In the genomic region with DNA sequence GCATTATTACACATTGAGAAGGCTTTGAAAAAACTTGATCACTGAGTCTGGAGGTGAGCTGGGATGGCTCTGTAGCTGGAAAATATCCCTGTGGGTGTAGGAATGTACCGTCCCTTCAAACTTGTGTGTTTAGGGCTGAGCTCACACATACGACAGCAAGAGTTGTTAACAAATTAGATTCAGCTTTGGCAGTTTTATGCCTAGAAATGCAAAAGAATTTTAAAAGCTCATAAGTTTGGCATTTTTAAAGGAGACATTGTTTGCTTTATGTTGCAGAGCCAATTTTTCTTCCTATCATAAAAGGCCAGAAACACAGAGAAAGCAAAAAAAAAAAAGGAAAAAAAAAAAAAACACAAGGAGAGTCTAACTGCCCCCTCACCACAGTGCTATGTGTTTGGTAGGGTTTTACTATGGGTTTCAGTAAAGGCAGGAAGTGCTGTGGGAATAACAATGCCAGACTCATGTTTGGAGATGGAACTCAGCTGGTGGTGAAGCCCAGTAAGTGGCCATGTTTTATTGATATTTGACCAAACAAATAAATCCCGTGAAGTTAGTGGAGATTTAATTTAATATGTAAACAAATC, we compare ENCODE assay signal across 11 cellular contexts.
A peak's percentile ranks its signal among the peaks of the same experiment; 100 is the strongest.
DNase-seq lines count a peak whose midpoint lies in the region; ATAC-seq and TF ChIP-seq lines count a peak whose summit lies in the region.
"Had no signal": no experiment of that assay in that cellular context is flagged by ENCODE, and none has a peak within 500 bp of the region (broad histone marks: within the 10 kb centered on the region; RNA-seq: fewer than 3 reads in every experiment).

No MANE protein-coding gene starts in this region.

- H3K27ac Mint-ChIP-seq in chondrocyte (ENCODE audit: unreplicated experiment) (peak overlapping the region; percentile 85), neural progenitor cell (peak overlapping the region; percentile 84), osteocyte (ENCODE audit: unreplicated experiment) (no peak overlapping the region)

- H3K9me3 ChIP-seq in IMR-90 (ENCODE audit: control insufficient read depth, insufficient read depth, low read length) = no peaks in the 10 kb centered on the region
- no peaks in the 10 kb centered on the region for H3K9me3 ChIP-seq in neural progenitor cell (ENCODE audit: low read depth)

- H3K18ac ChIP-seq in IMR-90 (ENCODE audit: low read depth, low read length) = peak overlapping the region; percentile 27; the same call in 1 of the 2 replicates

- ATAC-seq in IMR-90 (ENCODE audit: low read depth) (peak; percentile 85), HG03432 (IDR thresholded peaks at IDR 0.05; ENCODE audit: unreplicated experiment) (no peak)
- ATAC-seq: right cardiac atrium had no signal

- no peaks in the 10 kb centered on the region for H3K79me2 ChIP-seq in neural progenitor cell (ENCODE audit: low read depth)

- in situ Hi-C loops in IMR-90 (cut with MboI; ENCODE audit: low sequenced_read_pairs) = no loop called here

- no peak for TF ChIP-seq RAD21 in IMR-90 (IDR thresholded peaks at IDR 0.05; ENCODE audit: low read length)

- dilution Hi-C loops in IMR-90 (cut with HindIII; ENCODE audit: low sequenced_read_pairs, unreplicated experiment) = no loop called here

- WGBS in IMR-90 (ENCODE audit: extremely low coverage in 2 of 2, insufficient read length in 1 of 2), 2 experiments = no CpG with 5 or more reads among the region's 3 CpGs

- H3K27me3 Mint-ChIP-seq in chondrocyte (ENCODE audit: low read depth) (no peaks in the 10 kb centered on the region), neural progenitor cell (ENCODE audit: insufficient read depth, low read depth) (peaks cover 4% of the 10 kb centered on the region), osteocyte (ENCODE audit: unreplicated experiment) (no peaks in the 10 kb centered on the region)

- no peaks in the 10 kb centered on the region for H3K9me1 ChIP-seq in IMR-90 (ENCODE audit: insufficient read depth, low read length)

- no peak overlapping the region for H3K56ac ChIP-seq in IMR-90 (ENCODE audit: extremely low read depth, insufficient read depth, low read length)

- H3K4me1 Mint-ChIP-seq in chondrocyte (ENCODE audit: low read depth) = peaks cover 84% of the 10 kb centered on the region
- peaks cover 73% of the 10 kb centered on the region for H3K4me1 Mint-ChIP-seq in neural progenitor cell
- H3K4me1 Mint-ChIP-seq in osteocyte (ENCODE audit: unreplicated experiment) = peaks cover 73% of the 10 kb centered on the region

- DNase-seq in Daoy (ENCODE audit: low read depth) (peak; percentile 33), IMR-90 (peak; percentile 74), chondrocyte (ENCODE audit: low spot score) (no peak), neural progenitor cell (ENCODE audit: low spot score) (no peak), osteocyte (ENCODE audit: extremely low spot score, unreplicated experiment) (no peak), erythroblast (lab: John Stamatoyannopoulos, UW) (no peak), ureter (ENCODE audit: low spot score) (no peak)
- DNase-seq: activated CD4-positive, alpha-beta T cell treated with anti-CD3 and anti-CD28 coated beads for 48 hours; NCI-H1092; right cardiac atrium had no signal

- no peak overlapping the region for H2BK15ac ChIP-seq in IMR-90 (ENCODE audit: low read depth, low read length)

- H3K27me3 ChIP-seq in IMR-90 (ENCODE audit: control insufficient read depth, insufficient read depth, low read length) (peaks cover 4% of the 10 kb centered on the region; the same call in 1 of the 2 replicates), neural progenitor cell (no peaks in the 10 kb centered on the region)

- no peak for TF ChIP-seq CTCF in IMR-90 (conservative IDR thresholded peaks at IDR 0.05; ENCODE audit: low read depth, low read length)
- no peak for TF ChIP-seq CTCF in chondrocyte (IDR thresholded peaks at IDR 0.05)
- TF ChIP-seq CTCF in neural progenitor cell (IDR thresholded peaks at IDR 0.05) = no peak
- TF ChIP-seq CTCF in osteocyte (IDR thresholded peaks at IDR 0.05) = no peak

- H3K4me1 ChIP-seq in IMR-90 (ENCODE audit: control insufficient read depth, insufficient read depth, low read length) (peaks cover 4% of the 10 kb centered on the region), neural progenitor cell (peaks cover 41% of the 10 kb centered on the region)

- H3K4me2 ChIP-seq in IMR-90 (ENCODE audit: low read depth, low read length) = peak overlapping the region; percentile 38
- no peak overlapping the region for H3K4me2 ChIP-seq in neural progenitor cell

- H3K4me3 ChIP-seq in IMR-90 (ENCODE audit: insufficient read depth, low read depth, low read length) = no peak overlapping the region
- no peak overlapping the region for H3K4me3 ChIP-seq in neural progenitor cell

- H3K9ac ChIP-seq in IMR-90 (ENCODE audit: low read depth, low read length) = no peak overlapping the region
- no peak overlapping the region for H3K9ac ChIP-seq in neural progenitor cell

- peaks cover 9% of the 10 kb centered on the region for H3F3A ChIP-seq in neural progenitor cell (ENCODE audit: low read depth)

- H3K27ac ChIP-seq in IMR-90 (ENCODE audit: insufficient read depth, low read length) (no peak overlapping the region), neural progenitor cell (no peak overlapping the region)

- no peak overlapping the region for H2BK20ac ChIP-seq in IMR-90 (ENCODE audit: low read depth, low read length)

- H3K9me3 Mint-ChIP-seq in chondrocyte (ENCODE audit: low read depth) (no peaks in the 10 kb centered on the region), neural progenitor cell (no peaks in the 10 kb centered on the region), osteocyte (ENCODE audit: unreplicated experiment) (no peaks in the 10 kb centered on the region)

- H3K4ac ChIP-seq in IMR-90 (ENCODE audit: low read depth, low read length) = no peak overlapping the region

- no peak overlapping the region for H4K91ac ChIP-seq in IMR-90 (ENCODE audit: insufficient read depth, low read depth, low read length)

- TF ChIP-seq POLR2A in IMR-90 (IDR thresholded peaks at IDR 0.05; ENCODE audit: low read depth, low read length) (no peak), erythroblast (IDR thresholded peaks at IDR 0.05; ENCODE audit: low read length) (no peak)

- intact Hi-C loops in IMR-90 (cut with micrococcal nuclease) = no loop called here

- POLR2A ChIA-PET in IMR-90 (lab: Charles Lee; ENCODE audit: unreplicated experiment) = no interaction called here

- H2BK120ac ChIP-seq in IMR-90 (ENCODE audit: low read depth, low read length) = no peak overlapping the region

- no peaks in the 10 kb centered on the region for H3K36me3 Mint-ChIP-seq in chondrocyte (ENCODE audit: low read depth)
- no peaks in the 10 kb centered on the region for H3K36me3 Mint-ChIP-seq in neural progenitor cell
- H3K36me3 Mint-ChIP-seq in osteocyte (ENCODE audit: unreplicated experiment) = no peaks in the 10 kb centered on the region

- no peaks in the 10 kb centered on the region for H4K20me1 ChIP-seq in IMR-90 (ENCODE audit: insufficient read depth, low read length)
- H4K20me1 ChIP-seq in neural progenitor cell (ENCODE audit: low read depth) = no peaks in the 10 kb centered on the region

- no peak overlapping the region for H2AFZ ChIP-seq in IMR-90 (replicated peaks; ENCODE audit: low read length, poor library complexity)
- H2AFZ ChIP-seq in neural progenitor cell (replicated peaks) = peak overlapping the region; percentile 13

- BruUV-seq in IMR-90 (replicated peaks; lab: Mats Ljungman, UMichigan) = no TSS peak

- H4K5ac ChIP-seq in IMR-90 (ENCODE audit: low read depth, low read length) = no peak overlapping the region

- H2AK9ac ChIP-seq in IMR-90 (replicated peaks; ENCODE audit: low read depth, low read length, poor library complexity) = no peak overlapping the region

- no peak overlapping the region for H3K23ac ChIP-seq in IMR-90 (ENCODE audit: low read depth, low read length)

- H3K14ac ChIP-seq in IMR-90 (replicated peaks; ENCODE audit: low read depth, low read length) = no peak overlapping the region

- CTCF ChIA-PET in IMR-90 (lab: Yijun Ruan, JAX) = interaction anchor here (0.6 to 1.6 kb wide), 5 partner anchors 10 to 738 kb away, joined by 3 to 4 read pairs (median 3); no protein-coding TSS in a partner anchor

- H4K8ac ChIP-seq in IMR-90 (ENCODE audit: low read depth in 2 of 2, low read length in 2 of 2) = no peak overlapping the region

- H3K36me3 ChIP-seq in IMR-90 (ENCODE audit: control insufficient read depth, insufficient read depth, low read length) = no peaks in the 10 kb centered on the region
- no peaks in the 10 kb centered on the region for H3K36me3 ChIP-seq in neural progenitor cell

- H3K79me1 ChIP-seq in IMR-90 (ENCODE audit: low read depth in 1 of 2, low read length in 2 of 2) = no peaks in the 10 kb centered on the region

- no peak overlapping the region for H2BK5ac ChIP-seq in IMR-90 (ENCODE audit: low read depth, low read length, poor library complexity, severe bottlenecking)

- H2AK5ac ChIP-seq in IMR-90 (ENCODE audit: low read depth, low read length) = no peak overlapping the region

- H3K4me3 Mint-ChIP-seq in chondrocyte (ENCODE audit: unreplicated experiment) (no peak overlapping the region), neural progenitor cell (no peak overlapping the region), osteocyte (ENCODE audit: unreplicated experiment) (no peak overlapping the region)

TF ChIP-seq in IMR-90, 13 proteins besides CTCF, POLR2A, EP300 and RAD21:
- TF ChIP-seq USF2 (IDR thresholded peaks at IDR 0.05; ENCODE audit: low read depth, low read length) = no peak
- no peak for TF ChIP-seq MXI1 (IDR thresholded peaks at IDR 0.05; ENCODE audit: borderline replicate concordance, low read depth, low read length)
- no peak for TF ChIP-seq BHLHE40 (IDR thresholded peaks at IDR 0.05; ENCODE audit: low read depth, low read length)
- no peak for TF ChIP-seq MAFK (IDR thresholded peaks at IDR 0.05; ENCODE audit: low read depth, low read length)
- TF ChIP-seq RCOR1 (IDR thresholded peaks at IDR 0.05; ENCODE audit: insufficient replicate concordance, low read length) = no peak
- no peak for TF ChIP-seq CEBPB (IDR thresholded peaks at IDR 0.05; ENCODE audit: low read depth, low read length)
- TF ChIP-seq NFE2L2 (IDR thresholded peaks at IDR 0.05; ENCODE audit: low read depth, low read length) = no peak

Comparison
In these comparisons a context has a peak if more than half of its experiments do, and no peak if none do; other contexts are left out.
1. DNase-seq: peak in Daoy (single experiment) and IMR-90 (single experiment); none in chondrocyte (single experiment), neural progenitor cell (single experiment), osteocyte (single experiment), erythroblast (0 of 2) and ureter (single experiment).